ENCODE assay signal across 1 cellular context in the genomic region with DNA sequence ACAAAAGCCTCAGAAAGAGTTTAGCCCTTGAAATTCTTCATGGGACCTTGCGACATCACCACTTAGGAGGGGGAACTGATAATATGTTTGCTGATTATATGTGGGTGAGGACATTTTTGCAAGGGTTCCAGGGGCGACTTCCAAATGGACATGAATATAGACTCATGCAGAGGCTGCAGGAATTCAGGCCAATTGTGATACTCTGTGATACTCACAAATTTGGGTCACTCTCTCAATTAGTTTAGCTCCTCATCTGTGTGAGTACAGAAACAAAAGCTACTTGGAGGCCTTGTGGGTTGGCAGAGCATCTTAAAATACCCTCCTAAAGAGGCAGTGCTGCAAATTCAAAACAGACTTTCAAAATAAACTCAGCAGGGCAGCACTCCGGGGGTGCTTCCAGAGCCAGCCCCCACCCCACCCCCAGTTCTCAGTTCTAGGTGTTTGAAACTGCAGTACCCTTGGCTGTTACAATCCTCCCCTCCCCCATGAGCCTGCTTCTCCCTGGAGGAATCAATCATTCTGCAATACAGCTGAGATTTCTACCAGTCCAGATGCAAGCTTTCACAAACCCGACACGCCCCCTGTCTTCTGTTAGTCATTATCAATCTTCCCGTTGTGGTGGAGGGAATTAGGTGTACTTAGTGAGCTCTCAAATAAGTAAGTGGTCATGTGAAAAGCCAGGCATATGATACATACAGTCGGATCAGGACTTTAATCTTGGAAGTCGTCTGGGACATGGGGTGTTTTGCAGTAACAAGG.
A peak's percentile ranks its signal among the peaks of the same experiment; 100 is the strongest.
TF ChIP-seq lines count a peak whose summit lies in the region.

No MANE protein-coding gene starts in this region.

TF ChIP-seq in SK-N-SH, 30 proteins besides CTCF, POLR2A, EP300 and RAD21 (continued from another document):
- TF ChIP-seq, protein P1, sequence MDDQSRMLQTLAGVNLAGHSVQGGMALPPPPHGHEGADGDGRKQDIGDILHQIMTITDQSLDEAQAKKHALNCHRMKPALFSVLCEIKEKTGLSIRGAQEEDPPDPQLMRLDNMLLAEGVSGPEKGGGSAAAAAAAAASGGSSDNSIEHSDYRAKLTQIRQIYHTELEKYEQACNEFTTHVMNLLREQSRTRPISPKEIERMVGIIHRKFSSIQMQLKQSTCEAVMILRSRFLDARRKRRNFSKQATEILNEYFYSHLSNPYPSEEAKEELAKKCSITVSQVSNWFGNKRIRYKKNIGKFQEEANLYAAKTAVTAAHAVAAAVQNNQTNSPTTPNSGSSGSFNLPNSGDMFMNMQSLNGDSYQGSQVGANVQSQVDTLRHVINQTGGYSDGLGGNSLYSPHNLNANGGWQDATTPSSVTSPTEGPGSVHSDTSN (IDR thresholded peaks at IDR 0.05): peak; percentile 83
- TF ChIP-seq, protein P2, sequence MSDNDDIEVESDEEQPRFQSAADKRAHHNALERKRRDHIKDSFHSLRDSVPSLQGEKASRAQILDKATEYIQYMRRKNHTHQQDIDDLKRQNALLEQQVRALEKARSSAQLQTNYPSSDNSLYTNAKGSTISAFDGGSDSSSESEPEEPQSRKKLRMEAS (IDR thresholded peaks at IDR 0.05; ENCODE audit: low read depth): no peak
- peak; percentile 35; the same call in 1 of the 2 replicates for TF ChIP-seq SIN3A (IDR thresholded peaks at IDR 0.05; ENCODE audit: borderline replicate concordance, low read depth, low read length)
- no peak for TF ChIP-seq TAF1 (IDR thresholded peaks at IDR 0.05; ENCODE audit: borderline replicate concordance, low read depth, low read length)
- no peak for TF ChIP-seq TEAD4 (IDR thresholded peaks at IDR 0.05; ENCODE audit: borderline replicate concordance, insufficient read depth)
